In the genomic region with DNA sequence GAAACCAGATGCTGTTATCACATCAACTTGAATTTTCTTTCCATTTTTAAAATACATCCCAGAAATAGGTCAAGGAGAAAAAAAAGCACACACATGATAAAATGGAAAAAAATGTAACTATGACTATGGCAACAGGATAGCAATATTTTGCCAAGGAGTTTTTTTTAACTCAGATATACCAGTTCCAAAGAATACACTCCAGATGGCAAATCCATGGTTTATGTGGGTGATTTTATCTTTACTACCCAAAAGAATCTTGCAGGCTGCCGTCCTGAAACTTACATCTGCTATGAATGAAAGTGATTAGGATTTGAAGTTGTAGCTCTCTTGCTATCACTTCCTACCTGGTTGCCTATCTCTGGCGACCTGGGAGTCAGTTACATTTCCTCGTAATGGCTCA, we compare ENCODE assay signal across 11 cellular contexts.
"Had no signal": no experiment of that assay in that cellular context is flagged by ENCODE, and none has a peak within 500 bp of the region (broad histone marks: within the 10 kb centered on the region; RNA-seq: fewer than 3 reads in every experiment).

No MANE protein-coding gene starts in this region.

- H3K9me3 Mint-ChIP-seq: activated naive CD4-positive, alpha-beta T cell treated with anti-CD3 and anti-CD28 coated beads, Interleukin-2, amount 50 U/mL, for 24 hours; activated T-helper 2 cell treated with anti-CD3 and anti-CD28 coated beads, Interferon-gamma antibody, Interleukin-2, Interleukin-4, amounts not matched to agents 10 μg/mL and 5 μg/mL and 100 μg/mL, durations not matched to agents 14 hours and 24 hours and 36 hours; nephron had no signal

- H3K27me3 ChIP-seq: breast epithelium, dorsolateral prefrontal cortex, foreskin keratinocyte, left lung, stomach, tibial artery had no signal

- H3K9me3 ChIP-seq: breast epithelium, left lung, stomach, tibial artery had no signal

- H3K4me3 Mint-ChIP-seq: activated naive CD4-positive, alpha-beta T cell treated with anti-CD3 and anti-CD28 coated beads, Interleukin-2, amount 50 U/mL, for 24 hours; nephron had no signal

- DNase-seq: foreskin keratinocyte; islet precursor cell; left lung; stimulated activated CD4-positive, alpha-beta T cell treated with anti-CD3 and anti-CD28 coated beads, Interleukin-4, amount 100 ng/mL, for 24 hours; stomach; tibial artery had no signal

- H3K36me3 ChIP-seq: breast epithelium, left lung, stomach, tibial artery had no signal

- H3K36me3 Mint-ChIP-seq: activated naive CD4-positive, alpha-beta T cell treated with anti-CD3 and anti-CD28 coated beads, Interleukin-2, amount 50 U/mL, for 24 hours had no signal

- H3K27ac ChIP-seq: breast epithelium, dorsolateral prefrontal cortex, foreskin keratinocyte, left lung, stomach, tibial artery had no signal

- H3K4me1 Mint-ChIP-seq: activated naive CD4-positive, alpha-beta T cell treated with anti-CD3 and anti-CD28 coated beads, Interleukin-2, amount 50 U/mL, for 24 hours had no signal

- H3K4me1 ChIP-seq: breast epithelium, foreskin keratinocyte, left lung, tibial artery had no signal

- H3K27ac Mint-ChIP-seq: activated naive CD4-positive, alpha-beta T cell treated with anti-CD3 and anti-CD28 coated beads, Interleukin-2, amount 50 U/mL, for 24 hours; activated T-helper 2 cell treated with anti-CD3 and anti-CD28 coated beads, Interferon-gamma antibody, Interleukin-2, Interleukin-4, amounts not matched to agents 10 μg/mL and 5 μg/mL and 100 μg/mL, durations not matched to agents 14 hours and 24 hours and 36 hours; nephron had no signal

- H3K4me3 ChIP-seq: breast epithelium, dorsolateral prefrontal cortex, left lung, stomach, tibial artery had no signal
